In the genomic region with DNA sequence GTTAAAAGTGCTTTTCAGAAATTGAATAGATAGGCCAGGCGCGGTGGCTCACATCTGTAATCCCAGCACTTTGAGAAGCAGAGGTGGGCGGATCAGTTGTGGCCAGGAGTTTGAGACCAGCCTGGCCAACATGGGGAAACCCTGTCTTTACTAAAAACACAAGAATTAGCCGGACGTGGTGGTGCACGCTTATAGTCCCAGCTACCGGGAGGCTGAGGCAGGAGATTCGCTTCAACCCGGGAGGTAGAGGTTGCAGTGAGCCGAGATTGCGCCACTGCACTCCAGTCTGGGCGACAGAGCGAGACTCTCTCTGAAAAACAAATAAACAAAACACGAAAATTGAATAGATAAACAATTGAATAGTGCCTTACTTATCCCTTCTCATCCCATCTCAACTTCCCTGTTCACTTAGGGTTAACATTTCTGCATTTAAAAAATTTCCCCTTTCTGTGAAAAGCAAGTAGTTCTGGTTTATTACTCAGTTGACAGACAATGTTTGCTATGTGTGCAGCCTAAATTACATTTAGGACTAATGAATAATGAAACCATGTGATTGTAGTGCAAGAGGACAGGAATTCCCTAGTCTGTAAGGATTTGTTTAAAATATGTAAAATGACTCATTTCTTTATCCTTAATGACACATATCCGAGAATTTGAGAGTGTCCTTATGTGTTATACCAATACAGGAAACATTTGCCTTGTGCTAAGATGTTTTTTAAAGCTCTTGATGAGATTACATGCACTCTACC, we compare ENCODE assay signal across 9 cellular contexts. TPM values are rescaled to one million over a fixed set of nuclear protein-coding genes. Genes with fewer than 3 reads are reported as not detected.
DNase-seq lines count a peak whose midpoint lies in the region; ATAC-seq and TF ChIP-seq lines count a peak whose summit lies in the region.
"Had no signal": no experiment of that assay in that cellular context is flagged by ENCODE, and none has a peak within 500 bp of the region (broad histone marks: within the 10 kb centered on the region; RNA-seq: fewer than 3 reads in every experiment).

No MANE protein-coding gene starts in this region.

- H2BK120ac ChIP-seq in IMR-90 (ENCODE audit: low read depth, low read length) = peak overlapping the region; percentile 89

- H4K8ac ChIP-seq in IMR-90 (ENCODE audit: low read depth in 2 of 2, low read length in 2 of 2) = peak overlapping the region in 1 of 2 experiments; percentile 77; a peak in 1 of 4 replicates

- H3K9me3 Mint-ChIP-seq in dendritic cell treated with granulocyte-macrophage colony-stimulating factor and Interleukin-4, amounts not matched to agents 40 ng/mL and 50 ng/mL, for 4 days = no peaks in the 10 kb centered on the region

- peak overlapping the region; percentile 80 for H2AK9ac ChIP-seq in IMR-90 (replicated peaks; ENCODE audit: low read depth, low read length, poor library complexity)

- H2AK5ac ChIP-seq in IMR-90 (ENCODE audit: low read depth, low read length) = peak overlapping the region; percentile 71

- no peaks in the 10 kb centered on the region for H3K27me3 ChIP-seq in IMR-90 (ENCODE audit: control insufficient read depth, insufficient read depth, low read length)

- H3K9ac ChIP-seq in IMR-90 (ENCODE audit: low read depth, low read length) = no peak overlapping the region

- H3K14ac ChIP-seq in IMR-90 (replicated peaks; ENCODE audit: low read depth, low read length) = peak overlapping the region; percentile 25; the same call in 1 of the 2 replicates

- peak overlapping the region; percentile 73 for H3K4me2 ChIP-seq in IMR-90 (ENCODE audit: low read depth, low read length)

- WGBS in IMR-90 (ENCODE audit: extremely low coverage in 2 of 2, insufficient read length in 1 of 2), 2 experiments = no CpG with 5 or more reads among the region's 15 CpGs

- dilution Hi-C loops in IMR-90 (cut with HindIII; ENCODE audit: low sequenced_read_pairs, unreplicated experiment) = no loop called here

- no peak overlapping the region; the same call in 1 of the 2 replicates for H4K5ac ChIP-seq in IMR-90 (ENCODE audit: low read depth, low read length)

- no peak for TF ChIP-seq CTCF in IMR-90 (conservative IDR thresholded peaks at IDR 0.05; ENCODE audit: low read depth, low read length)
- no peak for TF ChIP-seq CTCF in omental fat pad (IDR thresholded peaks at IDR 0.05)

- BruUV-seq in IMR-90 (replicated peaks; lab: Mats Ljungman, UMichigan) = no TSS peak

- peak overlapping the region; percentile 35; the same call in 1 of the 3 replicates for H2BK15ac ChIP-seq in IMR-90 (ENCODE audit: low read depth, low read length)

- peak overlapping the region; percentile 32; the same call in 1 of the 2 replicates for H3K56ac ChIP-seq in IMR-90 (ENCODE audit: extremely low read depth, insufficient read depth, low read length)

- no peak for TF ChIP-seq POLR2A in IMR-90 (IDR thresholded peaks at IDR 0.05; ENCODE audit: low read depth, low read length)

- POLR2A ChIA-PET in IMR-90 (lab: Charles Lee; ENCODE audit: unreplicated experiment) = interaction anchor here (0.6 kb wide), 1 partner anchor 100 kb away, joined by 3 read pairs; no protein-coding TSS in a partner anchor

- no peaks in the 10 kb centered on the region for H3K36me3 ChIP-seq in IMR-90 (ENCODE audit: control insufficient read depth, insufficient read depth, low read length)

- H3K36me3 Mint-ChIP-seq in dendritic cell treated with granulocyte-macrophage colony-stimulating factor and Interleukin-4, amounts not matched to agents 40 ng/mL and 50 ng/mL, for 4 days (ENCODE audit: low read depth) = peaks cover 8% of the 10 kb centered on the region

- TF ChIP-seq RAD21 in IMR-90 (IDR thresholded peaks at IDR 0.05; ENCODE audit: low read length) = no peak

- peak overlapping the region; percentile 1 for H3K27ac Mint-ChIP-seq in dendritic cell treated with granulocyte-macrophage colony-stimulating factor and Interleukin-4, amounts not matched to agents 40 ng/mL and 50 ng/mL, for 4 days
- H3K27ac Mint-ChIP-seq: T-helper 2 cell treated with Interferon-gamma antibody and Interleukin-4, amounts not matched to agents 5 μg/mL and 100 μg/mL, for 36 hours had no signal

- DNase-seq in ELR (ENCODE audit: low read depth) (peak; percentile 97), IMR-90 (peak; percentile 96), omental fat pad (ENCODE audit: low spot score) (no peak), ureter (ENCODE audit: low spot score) (no peak), GM19240 (ENCODE audit: insufficient read length, low spot score) (no peak), GOT3 (lab: John Stamatoyannopoulos, UW) (no peak)

- H3K9me3 ChIP-seq in IMR-90 (ENCODE audit: control insufficient read depth, insufficient read depth, low read length) = no peaks in the 10 kb centered on the region

- CTCF ChIA-PET in IMR-90 (lab: Yijun Ruan, JAX) = interaction anchor here (0.6 to 1.0 kb wide), 2 partner anchors 53 to 205 kb away, joined by 3 to 4 read pairs; no protein-coding TSS in a partner anchor

- peak overlapping the region; percentile 88 for H3K4ac ChIP-seq in IMR-90 (ENCODE audit: low read depth, low read length)

- in situ Hi-C loops in IMR-90 (cut with MboI; ENCODE audit: low sequenced_read_pairs) = no loop called here

- peaks cover 3 to 27% of the 10 kb centered on the region in 2 experiments; a peak in 3 of 4 replicates for H3K79me1 ChIP-seq in IMR-90 (ENCODE audit: low read depth in 1 of 2, low read length in 2 of 2)

- H3K27me3 Mint-ChIP-seq in dendritic cell treated with granulocyte-macrophage colony-stimulating factor and Interleukin-4, amounts not matched to agents 40 ng/mL and 50 ng/mL, for 4 days = no peaks in the 10 kb centered on the region

- peak overlapping the region; percentile 59 for H3K23ac ChIP-seq in IMR-90 (ENCODE audit: low read depth, low read length)

- peak; percentile 82 for ATAC-seq in IMR-90 (ENCODE audit: low read depth)
- ATAC-seq in omental fat pad (ENCODE audit: low FRiP score) = peak; percentile 77
- no peak for ATAC-seq in HG02678 (IDR thresholded peaks at IDR 0.05; ENCODE audit: unreplicated experiment)

- H3K27ac ChIP-seq in IMR-90 (ENCODE audit: insufficient read depth, low read length) = peak overlapping the region; percentile 72

- intact Hi-C loops in IMR-90 (cut with micrococcal nuclease) = loop anchor here (2.0 to 5.0 kb wide), 2 partner anchors 18 to 63 kb away; no protein-coding TSS in a partner anchor
- intact Hi-C loops in dendritic cell treated with granulocyte-macrophage colony-stimulating factor and Interleukin-4, amounts not matched to agents 40 ng/mL and 50 ng/mL, for 4 days (cut with micrococcal nuclease) = loop anchor here (5.0 kb wide), 1 partner anchor 33 kb away; no protein-coding TSS in a partner anchor

- peak overlapping the region; percentile 75; the same call in 1 of the 2 replicates for H2BK20ac ChIP-seq in IMR-90 (ENCODE audit: low read depth, low read length)

- peaks cover 20% of the 10 kb centered on the region for H4K20me1 ChIP-seq in IMR-90 (ENCODE audit: insufficient read depth, low read length)

- peak overlapping the region; percentile 13 for H3K4me3 Mint-ChIP-seq in dendritic cell treated with granulocyte-macrophage colony-stimulating factor and Interleukin-4, amounts not matched to agents 40 ng/mL and 50 ng/mL, for 4 days
- H3K4me3 Mint-ChIP-seq: T-helper 2 cell treated with Interferon-gamma antibody and Interleukin-4, amounts not matched to agents 5 μg/mL and 100 μg/mL, for 36 hours had no signal

- H3K4me1 ChIP-seq in IMR-90 (ENCODE audit: control insufficient read depth, insufficient read depth, low read length) = peaks cover 13% of the 10 kb centered on the region

- H2BK5ac ChIP-seq in IMR-90 (ENCODE audit: low read depth, low read length, poor library complexity, severe bottlenecking) = peak overlapping the region; percentile 93

- H4K91ac ChIP-seq in IMR-90 (ENCODE audit: insufficient read depth, low read depth, low read length) = peak overlapping the region; percentile 64; the same call in 1 of the 2 replicates

- H3K4me1 Mint-ChIP-seq in dendritic cell treated with granulocyte-macrophage colony-stimulating factor and Interleukin-4, amounts not matched to agents 40 ng/mL and 50 ng/mL, for 4 days (ENCODE audit: low read depth) = peaks cover 45% of the 10 kb centered on the region

- peak overlapping the region; percentile 39 for H3K18ac ChIP-seq in IMR-90 (ENCODE audit: low read depth, low read length)

- peaks cover 11% of the 10 kb centered on the region for H3K9me1 ChIP-seq in IMR-90 (ENCODE audit: insufficient read depth, low read length)

- peak overlapping the region; percentile 47 for H2AFZ ChIP-seq in IMR-90 (replicated peaks; ENCODE audit: low read length, poor library complexity)

- H3K4me3 ChIP-seq in IMR-90 (ENCODE audit: insufficient read depth, low read depth, low read length) = peak overlapping the region; percentile 6; the same call in 1 of the 2 replicates

TF ChIP-seq in IMR-90, 13 proteins besides CTCF, POLR2A, EP300 and RAD21 (continues in another document):
- TF ChIP-seq CHD1 (IDR thresholded peaks at IDR 0.05; ENCODE audit: low read depth, low read length) (peak; percentile 62; the same call in 1 of the 2 replicates), RFX5 (IDR thresholded peaks at IDR 0.05; ENCODE audit: low read depth, low read length) (no peak), NFE2L2 (IDR thresholded peaks at IDR 0.05; ENCODE audit: low read depth, low read length) (no peak), RCOR1 (IDR thresholded peaks at IDR 0.05; ENCODE audit: insufficient replicate concordance, low read length) (peak; percentile 61), FOS (IDR thresholded peaks at IDR 0.05; ENCODE audit: low read depth, low read length) (peak; percentile 94), BHLHE40 (IDR thresholded peaks at IDR 0.05; ENCODE audit: low read depth, low read length) (peak; percentile 48; the same call in 1 of the 2 replicates), MAFK (IDR thresholded peaks at IDR 0.05; ENCODE audit: low read depth, low read length) (no peak)
- TF ChIP-seq, protein P1, sequence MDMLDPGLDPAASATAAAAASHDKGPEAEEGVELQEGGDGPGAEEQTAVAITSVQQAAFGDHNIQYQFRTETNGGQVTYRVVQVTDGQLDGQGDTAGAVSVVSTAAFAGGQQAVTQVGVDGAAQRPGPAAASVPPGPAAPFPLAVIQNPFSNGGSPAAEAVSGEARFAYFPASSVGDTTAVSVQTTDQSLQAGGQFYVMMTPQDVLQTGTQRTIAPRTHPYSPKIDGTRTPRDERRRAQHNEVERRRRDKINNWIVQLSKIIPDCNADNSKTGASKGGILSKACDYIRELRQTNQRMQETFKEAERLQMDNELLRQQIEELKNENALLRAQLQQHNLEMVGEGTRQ (IDR thresholded peaks at IDR 0.05; ENCODE audit: low read depth, low read length) = peak; percentile 54

RNA-seq across cellular contexts. Expression of a gene that starts 6.0 kb away (rescaled TPM):
- 23.3 and 28.1 TPM in 2 replicates for total RNA-seq in IMR-90 (2012; rRNA removed)
- polyA plus RNA-seq in IMR-90 (2012; rRNA removed) = 3.0 and 3.6 TPM in 2 replicates
- polyA plus RNA-seq in IMR-90 (2012; cell fraction: cytosol; rRNA removed) = 0.73 and 0.82 TPM in 2 replicates
- polyA plus RNA-seq in IMR-90 (2012; cell fraction: nucleus; rRNA removed; ENCODE audit: low replicate concordance) = 1.2 and 7.6 TPM in 2 replicates
- total RNA-seq in omental fat pad = 10 to 100 TPM; 15.2 to 27.3 (median 20.4) TPM
- total RNA-seq in ureter = 21.6 TPM

RNA-seq across cellular contexts. Expression of a gene that starts 23.5 kb away (rescaled TPM):
- total RNA-seq in IMR-90 (2012; rRNA removed) (not detected in 2 replicates), omental fat pad (under 1 TPM in 2 of 4 donors, not detected in 2; 0.28 to 0.96 TPM), ureter (3.2 TPM)
- 0.37 and 0.80 TPM in 2 replicates for polyA plus RNA-seq in IMR-90 (2012; rRNA removed)
- polyA plus RNA-seq in IMR-90 (2012; cell fraction: cytosol; rRNA removed) = 0.95 and 2.3 TPM in 2 replicates
- 0.64 and 0.66 TPM in 2 replicates for polyA plus RNA-seq in IMR-90 (2012; cell fraction: nucleus; rRNA removed; ENCODE audit: low replicate concordance)

Comparison
In these comparisons a context has a peak if more than half of its experiments do, and no peak if none do; other contexts are left out.
1. DNase-seq: peak in ELR (single experiment) and IMR-90 (single experiment); none in omental fat pad (single experiment), ureter (single experiment), GM19240 (single experiment) and GOT3 (single experiment).